ENCODE assay signal across 1 cellular context in genomic region chr16:70709961-70710360, GRCh38.
TF ChIP-seq lines count a peak whose summit lies in the region.

No MANE protein-coding gene starts in this region.

TF ChIP-seq in H1, 55 proteins besides CTCF, POLR2A, EP300 and RAD21:
- TF ChIP-seq KDM5A (IDR thresholded peaks at IDR 0.05; ENCODE audit: low read length) (no peak), RBBP5 (IDR thresholded peaks at IDR 0.05; ENCODE audit: borderline replicate concordance, low read depth, low read length) (no peak)
